In the genomic region with DNA sequence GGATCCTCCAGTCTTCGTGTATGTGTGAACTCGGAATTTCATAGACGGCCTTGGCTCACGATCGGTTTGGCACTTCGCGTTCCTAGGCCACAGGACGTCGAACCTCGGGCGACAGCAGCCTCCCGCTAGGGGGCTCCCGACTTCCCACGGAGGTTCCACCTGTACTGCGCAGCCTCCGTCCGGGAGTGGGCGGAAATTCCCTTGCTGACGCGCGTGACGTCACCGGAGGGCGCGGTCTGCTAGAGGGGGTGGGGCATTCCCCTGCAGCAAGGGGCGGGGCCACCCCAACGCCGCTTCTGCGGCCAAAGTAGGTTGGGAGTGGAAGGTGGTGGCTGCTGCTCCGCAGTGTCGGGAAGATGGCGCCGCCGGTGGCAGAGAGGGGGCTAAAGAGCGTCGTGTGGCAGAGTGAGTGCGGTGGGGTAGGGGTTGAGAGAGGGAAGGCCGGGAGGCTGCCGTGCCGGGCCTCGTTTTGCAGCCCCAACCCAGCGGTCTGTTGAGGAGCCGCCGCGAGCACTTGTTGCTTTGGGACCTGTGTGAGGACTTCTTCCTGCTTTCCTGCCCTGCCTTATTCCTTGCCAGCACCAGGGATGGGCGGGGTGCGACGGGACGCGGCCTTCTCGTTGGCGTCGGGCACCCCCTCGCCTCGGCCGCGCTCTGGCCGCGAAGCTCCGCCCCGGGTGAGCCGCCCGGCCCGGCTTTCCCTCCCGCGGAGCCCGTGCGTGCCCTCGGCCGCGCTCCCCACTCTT, we compare ENCODE assay signal across 1 cellular context.
TF ChIP-seq lines count a peak whose summit lies in the region.

A gene with protein sequence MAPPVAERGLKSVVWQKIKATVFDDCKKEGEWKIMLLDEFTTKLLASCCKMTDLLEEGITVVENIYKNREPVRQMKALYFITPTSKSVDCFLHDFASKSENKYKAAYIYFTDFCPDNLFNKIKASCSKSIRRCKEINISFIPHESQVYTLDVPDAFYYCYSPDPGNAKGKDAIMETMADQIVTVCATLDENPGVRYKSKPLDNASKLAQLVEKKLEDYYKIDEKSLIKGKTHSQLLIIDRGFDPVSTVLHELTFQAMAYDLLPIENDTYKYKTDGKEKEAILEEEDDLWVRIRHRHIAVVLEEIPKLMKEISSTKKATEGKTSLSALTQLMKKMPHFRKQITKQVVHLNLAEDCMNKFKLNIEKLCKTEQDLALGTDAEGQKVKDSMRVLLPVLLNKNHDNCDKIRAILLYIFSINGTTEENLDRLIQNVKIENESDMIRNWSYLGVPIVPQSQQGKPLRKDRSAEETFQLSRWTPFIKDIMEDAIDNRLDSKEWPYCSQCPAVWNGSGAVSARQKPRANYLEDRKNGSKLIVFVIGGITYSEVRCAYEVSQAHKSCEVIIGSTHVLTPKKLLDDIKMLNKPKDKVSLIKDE (plus strand): TSS at position 293 of the 746 bp plus-strand sequence. CDS start 64 bp downstream, at position 357.

TF ChIP-seq in HepG2, 621 proteins besides CTCF, POLR2A, EP300 and RAD21 (continued from another document and continues in another):
- TF ChIP-seq, protein P1, sequence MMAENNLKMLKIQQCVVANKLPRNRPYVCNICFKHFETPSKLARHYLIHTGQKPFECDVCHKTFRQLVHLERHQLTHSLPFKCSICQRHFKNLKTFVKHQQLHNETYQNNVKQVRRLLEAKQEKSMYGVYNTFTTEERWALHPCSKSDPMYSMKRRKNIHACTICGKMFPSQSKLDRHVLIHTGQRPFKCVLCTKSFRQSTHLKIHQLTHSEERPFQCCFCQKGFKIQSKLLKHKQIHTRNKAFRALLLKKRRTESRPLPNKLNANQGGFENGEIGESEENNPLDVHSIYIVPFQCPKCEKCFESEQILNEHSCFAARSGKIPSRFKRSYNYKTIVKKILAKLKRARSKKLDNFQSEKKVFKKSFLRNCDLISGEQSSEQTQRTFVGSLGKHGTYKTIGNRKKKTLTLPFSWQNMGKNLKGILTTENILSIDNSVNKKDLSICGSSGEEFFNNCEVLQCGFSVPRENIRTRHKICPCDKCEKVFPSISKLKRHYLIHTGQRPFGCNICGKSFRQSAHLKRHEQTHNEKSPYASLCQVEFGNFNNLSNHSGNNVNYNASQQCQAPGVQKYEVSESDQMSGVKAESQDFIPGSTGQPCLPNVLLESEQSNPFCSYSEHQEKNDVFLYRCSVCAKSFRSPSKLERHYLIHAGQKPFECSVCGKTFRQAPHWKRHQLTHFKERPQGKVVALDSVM (CRISPR knock-in tag; IDR thresholded peaks at IDR 0.05) = peak; percentile 60; the same call in 1 of the 2 replicates
- 0 out of 2 replicates have a peak, but pooled peaks have one; percentile 61 for TF ChIP-seq MTF1 (CRISPR knock-in tag; IDR thresholded peaks at IDR 0.05)
- TF ChIP-seq, protein P2, sequence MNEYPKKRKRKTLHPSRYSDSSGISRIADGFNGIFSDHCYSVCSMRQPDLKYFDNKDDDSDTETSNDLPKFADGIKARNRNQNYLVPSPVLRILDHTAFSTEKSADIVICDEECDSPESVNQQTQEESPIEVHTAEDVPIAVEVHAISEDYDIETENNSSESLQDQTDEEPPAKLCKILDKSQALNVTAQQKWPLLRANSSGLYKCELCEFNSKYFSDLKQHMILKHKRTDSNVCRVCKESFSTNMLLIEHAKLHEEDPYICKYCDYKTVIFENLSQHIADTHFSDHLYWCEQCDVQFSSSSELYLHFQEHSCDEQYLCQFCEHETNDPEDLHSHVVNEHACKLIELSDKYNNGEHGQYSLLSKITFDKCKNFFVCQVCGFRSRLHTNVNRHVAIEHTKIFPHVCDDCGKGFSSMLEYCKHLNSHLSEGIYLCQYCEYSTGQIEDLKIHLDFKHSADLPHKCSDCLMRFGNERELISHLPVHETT (CRISPR knock-in tag; conservative IDR thresholded peaks at IDR 0.05) = no peak
- TF ChIP-seq, protein P3, sequence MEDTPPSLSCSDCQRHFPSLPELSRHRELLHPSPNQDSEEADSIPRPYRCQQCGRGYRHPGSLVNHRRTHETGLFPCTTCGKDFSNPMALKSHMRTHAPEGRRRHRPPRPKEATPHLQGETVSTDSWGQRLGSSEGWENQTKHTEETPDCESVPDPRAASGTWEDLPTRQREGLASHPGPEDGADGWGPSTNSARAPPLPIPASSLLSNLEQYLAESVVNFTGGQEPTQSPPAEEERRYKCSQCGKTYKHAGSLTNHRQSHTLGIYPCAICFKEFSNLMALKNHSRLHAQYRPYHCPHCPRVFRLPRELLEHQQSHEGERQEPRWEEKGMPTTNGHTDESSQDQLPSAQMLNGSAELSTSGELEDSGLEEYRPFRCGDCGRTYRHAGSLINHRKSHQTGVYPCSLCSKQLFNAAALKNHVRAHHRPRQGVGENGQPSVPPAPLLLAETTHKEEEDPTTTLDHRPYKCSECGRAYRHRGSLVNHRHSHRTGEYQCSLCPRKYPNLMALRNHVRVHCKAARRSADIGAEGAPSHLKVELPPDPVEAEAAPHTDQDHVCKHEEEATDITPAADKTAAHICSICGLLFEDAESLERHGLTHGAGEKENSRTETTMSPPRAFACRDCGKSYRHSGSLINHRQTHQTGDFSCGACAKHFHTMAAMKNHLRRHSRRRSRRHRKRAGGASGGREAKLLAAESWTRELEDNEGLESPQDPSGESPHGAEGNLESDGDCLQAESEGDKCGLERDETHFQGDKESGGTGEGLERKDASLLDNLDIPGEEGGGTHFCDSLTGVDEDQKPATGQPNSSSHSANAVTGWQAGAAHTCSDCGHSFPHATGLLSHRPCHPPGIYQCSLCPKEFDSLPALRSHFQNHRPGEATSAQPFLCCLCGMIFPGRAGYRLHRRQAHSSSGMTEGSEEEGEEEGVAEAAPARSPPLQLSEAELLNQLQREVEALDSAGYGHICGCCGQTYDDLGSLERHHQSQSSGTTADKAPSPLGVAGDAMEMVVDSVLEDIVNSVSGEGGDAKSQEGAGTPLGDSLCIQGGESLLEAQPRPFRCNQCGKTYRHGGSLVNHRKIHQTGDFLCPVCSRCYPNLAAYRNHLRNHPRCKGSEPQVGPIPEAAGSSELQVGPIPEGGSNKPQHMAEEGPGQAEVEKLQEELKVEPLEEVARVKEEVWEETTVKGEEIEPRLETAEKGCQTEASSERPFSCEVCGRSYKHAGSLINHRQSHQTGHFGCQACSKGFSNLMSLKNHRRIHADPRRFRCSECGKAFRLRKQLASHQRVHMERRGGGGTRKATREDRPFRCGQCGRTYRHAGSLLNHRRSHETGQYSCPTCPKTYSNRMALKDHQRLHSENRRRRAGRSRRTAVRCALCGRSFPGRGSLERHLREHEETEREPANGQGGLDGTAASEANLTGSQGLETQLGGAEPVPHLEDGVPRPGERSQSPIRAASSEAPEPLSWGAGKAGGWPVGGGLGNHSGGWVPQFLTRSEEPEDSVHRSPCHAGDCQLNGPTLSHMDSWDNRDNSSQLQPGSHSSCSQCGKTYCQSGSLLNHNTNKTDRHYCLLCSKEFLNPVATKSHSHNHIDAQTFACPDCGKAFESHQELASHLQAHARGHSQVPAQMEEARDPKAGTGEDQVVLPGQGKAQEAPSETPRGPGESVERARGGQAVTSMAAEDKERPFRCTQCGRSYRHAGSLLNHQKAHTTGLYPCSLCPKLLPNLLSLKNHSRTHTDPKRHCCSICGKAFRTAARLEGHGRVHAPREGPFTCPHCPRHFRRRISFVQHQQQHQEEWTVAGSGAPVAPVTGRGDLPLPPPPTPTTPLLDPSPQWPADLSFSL (CRISPR knock-in tag; IDR thresholded peaks at IDR 0.05) = peak; percentile 45; the same call in 1 of the 2 replicates
- peak; percentile 54 for TF ChIP-seq TFDP2 (CRISPR knock-in tag; IDR thresholded peaks at IDR 0.05)
- peak; percentile 35; the same call in 1 of the 2 replicates for TF ChIP-seq E2F2 (CRISPR knock-in tag; IDR thresholded peaks at IDR 0.05; ENCODE audit: borderline replicate concordance)
- no peak for TF ChIP-seq NFE2L2 (IDR thresholded peaks at IDR 0.05; ENCODE audit: low read length)
- TF ChIP-seq ZNF704 (CRISPR knock-in tag; IDR thresholded peaks at IDR 0.05; ENCODE audit: borderline replicate concordance) = peak; percentile 94
- no peak for TF ChIP-seq ZNF550 (CRISPR knock-in tag; IDR thresholded peaks at IDR 0.05; ENCODE audit: borderline replicate concordance)
- no peak for TF ChIP-seq ZNF615 (CRISPR knock-in tag; IDR thresholded peaks at IDR 0.05; ENCODE audit: borderline replicate concordance)
- TF ChIP-seq KLF12 (CRISPR knock-in tag; IDR thresholded peaks at IDR 0.05; ENCODE audit: borderline replicate concordance) = peak; percentile 78; the same call in 1 of the 2 replicates
- peak; percentile 77; the same call in 1 of the 2 replicates for TF ChIP-seq ZNF557 (CRISPR knock-in tag; IDR thresholded peaks at IDR 0.05)
- 0 out of 2 replicates have a peak, but pooled peaks have one; percentile 15 for TF ChIP-seq MLX (CRISPR knock-in tag; IDR thresholded peaks at IDR 0.05)
- 0 out of 2 replicates have a peak, but pooled peaks have one; percentile 47 for TF ChIP-seq DMTF1 (CRISPR knock-in tag; IDR thresholded peaks at IDR 0.05)
- TF ChIP-seq PAX8 (CRISPR knock-in tag; IDR thresholded peaks at IDR 0.05; ENCODE audit: borderline replicate concordance) = no peak
- TF ChIP-seq ZNF761 (CRISPR knock-in tag; conservative IDR thresholded peaks at IDR 0.05) = peak; percentile 93
- no peak for TF ChIP-seq LCORL (IDR thresholded peaks at IDR 0.05)
- TF ChIP-seq LCORL (CRISPR knock-in tag; IDR thresholded peaks at IDR 0.05) = peak; percentile 79
- no peak for TF ChIP-seq GMEB2 (CRISPR knock-in tag; IDR thresholded peaks at IDR 0.05; ENCODE audit: low read depth)
- TF ChIP-seq, protein P4, sequence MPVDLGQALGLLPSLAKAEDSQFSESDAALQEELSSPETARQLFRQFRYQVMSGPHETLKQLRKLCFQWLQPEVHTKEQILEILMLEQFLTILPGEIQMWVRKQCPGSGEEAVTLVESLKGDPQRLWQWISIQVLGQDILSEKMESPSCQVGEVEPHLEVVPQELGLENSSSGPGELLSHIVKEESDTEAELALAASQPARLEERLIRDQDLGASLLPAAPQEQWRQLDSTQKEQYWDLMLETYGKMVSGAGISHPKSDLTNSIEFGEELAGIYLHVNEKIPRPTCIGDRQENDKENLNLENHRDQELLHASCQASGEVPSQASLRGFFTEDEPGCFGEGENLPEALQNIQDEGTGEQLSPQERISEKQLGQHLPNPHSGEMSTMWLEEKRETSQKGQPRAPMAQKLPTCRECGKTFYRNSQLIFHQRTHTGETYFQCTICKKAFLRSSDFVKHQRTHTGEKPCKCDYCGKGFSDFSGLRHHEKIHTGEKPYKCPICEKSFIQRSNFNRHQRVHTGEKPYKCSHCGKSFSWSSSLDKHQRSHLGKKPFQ (CRISPR knock-in tag; IDR thresholded peaks at IDR 0.05; ENCODE audit: insufficient replicate concordance) = no peak
- TF ChIP-seq ZNF121 (CRISPR knock-in tag; IDR thresholded peaks at IDR 0.05) = peak; percentile 48; the same call in 1 of the 2 replicates
- TF ChIP-seq ZNF431 (CRISPR knock-in tag; IDR thresholded peaks at IDR 0.05; ENCODE audit: borderline replicate concordance, low read depth) = 0 out of 2 replicates have a peak, but pooled peaks have one; percentile 39
- TF ChIP-seq ZMAT3 (CRISPR knock-in tag; conservative IDR thresholded peaks at IDR 0.05) = no peak
